In the genomic region with DNA sequence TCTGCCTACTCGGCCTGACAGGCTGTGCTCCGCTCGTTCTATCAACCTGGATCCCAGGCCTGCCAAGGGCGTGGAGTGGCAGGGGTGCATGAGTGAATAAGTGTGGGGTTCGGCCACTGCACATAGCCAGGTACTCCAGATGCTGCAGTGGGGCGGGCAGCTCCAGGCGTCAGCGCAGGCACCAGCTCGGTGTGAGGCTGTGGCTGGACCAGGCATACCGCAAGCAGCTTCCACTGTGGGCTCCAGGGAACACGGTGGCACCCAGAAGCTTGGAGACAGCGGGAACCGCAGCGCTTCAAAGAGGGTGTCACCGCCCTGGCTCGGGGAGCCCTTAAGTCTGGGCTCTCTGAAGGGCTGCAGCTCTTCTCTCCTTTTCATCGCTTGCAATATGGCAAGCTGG, we compare ENCODE assay signal across 32 cellular contexts.
"Had no signal": no experiment of that assay in that cellular context is flagged by ENCODE, and none has a peak within 500 bp of the region (broad histone marks: within the 10 kb centered on the region; RNA-seq: fewer than 3 reads in every experiment).

No MANE protein-coding gene starts in this region.

- H3K27ac ChIP-seq: body of pancreas, brain microvascular endothelial cell, breast epithelium, VCaP had no signal

- H3K9me3 ChIP-seq: body of pancreas, breast epithelium had no signal

- H3K36me3 ChIP-seq: brain microvascular endothelial cell, breast epithelium had no signal

- ATAC-seq: activated CD8-positive, alpha-beta T cell treated with anti-CD3 and anti-CD28 coated beads for 36 hours; activated naive CD8-positive, alpha-beta T cell treated with anti-CD3 and anti-CD28 coated beads, Interleukin-2, amount 50 U/mL, for 24 hours; body of pancreas had no signal

- H3K36me3 Mint-ChIP-seq: activated CD4-positive, alpha-beta memory T cell treated with anti-CD3 and anti-CD28 coated beads for 36 hours; activated naive CD4-positive, alpha-beta T cell treated with anti-CD3 and anti-CD28 coated beads, Interleukin-2, amount 10 ng/mL, durations not matched to agents 7 days and 5 days; activated naive CD4-positive, alpha-beta T cell treated with anti-CD3 and anti-CD28 coated beads, Interleukin-2, amount 50 U/mL, for 24 hours; activated naive CD8-positive, alpha-beta T cell; activated naive CD8-positive, alpha-beta T cell treated with anti-CD3 and anti-CD28 coated beads, Interleukin-2, amount 10 ng/mL, durations not matched to agents 7 days and 5 days had no signal

- H3K27me3 Mint-ChIP-seq: activated B cell treated with CpG ODN at 0.5 μM for 24 hours; activated CD4-positive, alpha-beta memory T cell treated with anti-CD3 and anti-CD28 coated beads for 36 hours; activated CD4-positive, alpha-beta T cell treated with anti-CD3 and anti-CD28 coated beads, Interleukin-2, amount 10 ng/mL, durations not matched to agents 24 days and 14 days; activated CD8-positive, alpha-beta T cell treated with anti-CD3 and anti-CD28 coated beads for 36 hours; activated naive CD4-positive, alpha-beta T cell treated with anti-CD3 and anti-CD28 coated beads, Interleukin-2, amount 10 ng/mL, durations not matched to agents 7 days and 5 days; activated naive CD4-positive, alpha-beta T cell treated with anti-CD3 and anti-CD28 coated beads, Interleukin-2, amount 50 U/mL, for 24 hours; activated naive CD8-positive, alpha-beta T cell; activated naive CD8-positive, alpha-beta T cell treated with anti-CD3 and anti-CD28 coated beads, Interleukin-2, amount 10 ng/mL, durations not matched to agents 7 days and 5 days; activated naive CD8-positive, alpha-beta T cell treated with anti-CD3 and anti-CD28 coated beads, Interleukin-2, amount 50 U/mL, for 24 hours; activated T-cell treated with anti-CD3 and anti-CD28 coated beads, Interleukin-2, amount 50 U/mL, for 24 hours had no signal

- H3K4me3 ChIP-seq: body of pancreas, breast epithelium had no signal

- H3K4me1 Mint-ChIP-seq: activated B cell treated with CpG ODN at 0.5 μM for 24 hours; activated CD4-positive, alpha-beta T cell treated with anti-CD3 and anti-CD28 coated beads, Interleukin-2, amount 10 ng/mL, durations not matched to agents 24 days and 14 days; activated naive CD4-positive, alpha-beta T cell treated with anti-CD3 and anti-CD28 coated beads, Interleukin-2, amount 10 ng/mL, durations not matched to agents 7 days and 5 days; activated naive CD4-positive, alpha-beta T cell treated with anti-CD3 and anti-CD28 coated beads, Interleukin-2, amount 50 U/mL, for 24 hours; activated naive CD8-positive, alpha-beta T cell treated with anti-CD3 and anti-CD28 coated beads, Interleukin-2, amount 10 ng/mL, durations not matched to agents 7 days and 5 days; activated naive CD8-positive, alpha-beta T cell treated with anti-CD3 and anti-CD28 coated beads, Interleukin-2, amount 50 U/mL, for 24 hours had no signal

- DNase-seq: activated B cell treated with CpG ODN at 0.5 μM for 24 hours; activated CD4-positive, alpha-beta memory T cell treated with anti-CD3 and anti-CD28 coated beads for 36 hours; activated CD4-positive, alpha-beta T cell treated with anti-CD3 and anti-CD28 coated beads for 4 hours; activated CD4-positive, alpha-beta T cell treated with anti-CD3 and anti-CD28 coated beads, Interleukin-2, amount 10 ng/mL, durations not matched to agents 24 days and 14 days; activated CD4-positive, alpha-beta T cell treated with anti-CD3 and anti-CD28 coated beads, Interleukin-2, amount 50 U/mL, for 1 hour; activated CD4-positive, alpha-beta T cell treated with anti-CD3 and anti-CD28 coated beads, Interleukin-2, amount 50 U/mL, for 4 hours; activated CD4-positive, CD25-positive, alpha-beta regulatory T cell treated with anti-CD3 and anti-CD28 coated beads, Interleukin-2, amount 50 U/mL, for 72 hours; activated CD8-positive, alpha-beta memory T cell treated with anti-CD3 and anti-CD28 coated beads, Interleukin-2, amount 50 U/mL, for 4 hours; activated CD8-positive, alpha-beta T cell treated with anti-CD3 and anti-CD28 coated beads for 36 hours; activated effector memory CD4-positive, alpha-beta T cell treated with Interleukin-2 at 50 U/mL for 16 hours; activated gamma-delta T cell; activated naive CD4-positive, alpha-beta T cell treated with anti-CD3 and anti-CD28 coated beads, Interleukin-2, amount 10 ng/mL, durations not matched to agents 7 days and 5 days; activated naive CD4-positive, alpha-beta T cell treated with Interleukin-2 at 50 U/mL for 16 hours; activated naive CD8-positive, alpha-beta T cell treated with anti-CD3 and anti-CD28 coated beads, Interleukin-2, amount 10 ng/mL, durations not matched to agents 7 days and 5 days; activated naive CD8-positive, alpha-beta T cell treated with anti-CD3 and anti-CD28 coated beads, Interleukin-2, amount 50 U/mL, for 24 hours; activated T-cell treated with anti-CD3 and anti-CD28 coated beads, Interleukin-2, amount 50 U/mL, for 24 hours; activated T-cell treated with anti-CD3 and anti-CD28 coated beads, Interleukin-2, amount 50 U/mL, for 48 hours; amygdala; anterior cingulate cortex; body of pancreas; brain microvascular endothelial cell; central memory CD4-positive, alpha-beta T cell; T-helper 1 cell; T-helper 2 cell; T-helper 9 cell had no signal

- H3K27ac Mint-ChIP-seq: activated B cell treated with CpG ODN at 0.5 μM for 24 hours; activated CD4-positive, alpha-beta memory T cell treated with anti-CD3 and anti-CD28 coated beads for 36 hours; activated CD4-positive, alpha-beta T cell treated with anti-CD3 and anti-CD28 coated beads, Interleukin-2, amount 10 ng/mL, durations not matched to agents 24 days and 14 days; activated CD8-positive, alpha-beta T cell treated with anti-CD3 and anti-CD28 coated beads for 36 hours; activated naive CD4-positive, alpha-beta T cell treated with anti-CD3 and anti-CD28 coated beads, Interleukin-2, amount 10 ng/mL, durations not matched to agents 7 days and 5 days; activated naive CD4-positive, alpha-beta T cell treated with anti-CD3 and anti-CD28 coated beads, Interleukin-2, amount 50 U/mL, for 24 hours; activated naive CD8-positive, alpha-beta T cell; activated naive CD8-positive, alpha-beta T cell treated with anti-CD3 and anti-CD28 coated beads, Interleukin-2, amount 10 ng/mL, durations not matched to agents 7 days and 5 days; activated naive CD8-positive, alpha-beta T cell treated with anti-CD3 and anti-CD28 coated beads, Interleukin-2, amount 50 U/mL, for 24 hours; activated T-cell treated with anti-CD3 and anti-CD28 coated beads, Interleukin-2, amount 50 U/mL, for 24 hours; activated T-helper 2 cell treated with anti-CD3 and anti-CD28 coated beads, Interferon-gamma antibody, Interleukin-2, Interleukin-4, amounts not matched to agents 10 μg/mL and 5 μg/mL and 100 μg/mL, durations not matched to agents 14 hours and 24 hours and 36 hours; T-helper 1 cell treated with Interleukin-12 subunit alpha and Interleukin-12 subunit beta and Interleukin-4 antibody, amounts not matched to agents 30 μg/mL and 1 μg/mL, for 36 hours; T-helper 2 cell treated with Interferon-gamma antibody and Interleukin-4, amounts not matched to agents 5 μg/mL and 100 μg/mL, for 36 hours had no signal

- H3K27me3 ChIP-seq: body of pancreas, brain microvascular endothelial cell, breast epithelium had no signal

- H3K4me3 Mint-ChIP-seq: activated B cell treated with CpG ODN at 0.5 μM for 24 hours; activated CD4-positive, alpha-beta memory T cell treated with anti-CD3 and anti-CD28 coated beads for 36 hours; activated CD4-positive, alpha-beta T cell treated with anti-CD3 and anti-CD28 coated beads, Interleukin-2, amount 10 ng/mL, durations not matched to agents 24 days and 14 days; activated CD8-positive, alpha-beta T cell treated with anti-CD3 and anti-CD28 coated beads for 36 hours; activated naive CD4-positive, alpha-beta T cell treated with anti-CD3 and anti-CD28 coated beads, Interleukin-2, amount 10 ng/mL, durations not matched to agents 7 days and 5 days; activated naive CD4-positive, alpha-beta T cell treated with anti-CD3 and anti-CD28 coated beads, Interleukin-2, amount 50 U/mL, for 24 hours; activated naive CD8-positive, alpha-beta T cell; activated naive CD8-positive, alpha-beta T cell treated with anti-CD3 and anti-CD28 coated beads, Interleukin-2, amount 10 ng/mL, durations not matched to agents 7 days and 5 days; activated naive CD8-positive, alpha-beta T cell treated with anti-CD3 and anti-CD28 coated beads, Interleukin-2, amount 50 U/mL, for 24 hours; activated T-cell treated with anti-CD3 and anti-CD28 coated beads, Interleukin-2, amount 50 U/mL, for 24 hours; T-helper 1 cell treated with Interleukin-12 subunit alpha and Interleukin-12 subunit beta and Interleukin-4 antibody, amounts not matched to agents 30 μg/mL and 1 μg/mL, for 36 hours; T-helper 2 cell treated with Interferon-gamma antibody and Interleukin-4, amounts not matched to agents 5 μg/mL and 100 μg/mL, for 36 hours had no signal

- H3K4me1 ChIP-seq: body of pancreas, breast epithelium had no signal
